Comparison of ENCODE assay signal across 8 cellular contexts in genomic region chr17:29590261-29590978, GRCh38. TPM values are rescaled to one million over a fixed set of nuclear protein-coding genes. Genes with fewer than 3 reads are reported as not detected.
DNase-seq lines count a peak whose midpoint lies in the region; ATAC-seq, FAIRE-seq and TF ChIP-seq lines count a peak whose summit lies in the region.

No MANE protein-coding gene starts in this region.

- no peaks in the 10 kb centered on the region for H4K20me1 ChIP-seq in H9 (ENCODE audit: control insufficient read depth, insufficient read depth, insufficient read length)
- H4K20me1 ChIP-seq in endothelial cell of umbilical vein (replicated peaks; ENCODE audit: control insufficient read depth, extremely low read depth, insufficient read depth, low read length), result no peaks in the 10 kb centered on the region

- H2BK12ac ChIP-seq in H9 (ENCODE audit: insufficient read length, low read depth, low read length), result no peak overlapping the region

- H4K91ac ChIP-seq in H9 (ENCODE audit: insufficient read length, low read depth, low read length), result no peak overlapping the region

- H2BK15ac ChIP-seq in H9 (ENCODE audit: low read depth, low read length), result no peak overlapping the region

- H3K27me3 ChIP-seq in A673 (replicated peaks; ENCODE audit: insufficient read depth, low read depth, low read length, poor library complexity) (no peaks in the 10 kb centered on the region), H9 (ENCODE audit: insufficient read depth, low read length) (no peaks in the 10 kb centered on the region), endothelial cell of umbilical vein (ENCODE audit: control insufficient read depth in 2 of 2, insufficient read depth in 2 of 2, low read length in 2 of 2) (no peaks in the 10 kb centered on the region)

- peak overlapping the region in 2 of 3 experiments; percentile 83 to 87; a peak in 3 of 7 replicates for H3K27ac Mint-ChIP-seq in H9
- peak overlapping the region; percentile 95 for H3K27ac Mint-ChIP-seq in neural crest cell (ENCODE audit: unreplicated experiment)

- H4K5ac ChIP-seq in H9 (ENCODE audit: insufficient read length, low read depth, low read length), result no peak overlapping the region

- TF ChIP-seq POLR2A in endothelial cell of umbilical vein (IDR thresholded peaks at IDR 0.05; ENCODE audit: low read depth, low read length) (no peak), GM18505 (IDR thresholded peaks at IDR 0.05; ENCODE audit: borderline replicate concordance, extremely low read depth, insufficient read depth, insufficient read length) (no peak)

- peak overlapping the region; percentile 97 for H3K4me3 ChIP-seq in A673 (ENCODE audit: low read depth, low read length, poor library complexity, severe bottlenecking)
- peak overlapping the region in 1 of 3 experiments; percentile 28 for H3K4me3 ChIP-seq in endothelial cell of umbilical vein (replicated peaks in 1 of 3; ENCODE audit: insufficient read depth in 1 of 3, low read depth in 1 of 3, low read length in 3 of 3)

- BruUV-seq in A673 (replicated peaks; lab: Mats Ljungman, UMichigan) (no TSS peak), endothelial cell of umbilical vein (replicated peaks; lab: Mats Ljungman, UMichigan) (no TSS peak)

- FAIRE-seq in endothelial cell of umbilical vein (lab: Jason Lieb, UNC), result no peak

- no peak overlapping the region for H2BK5ac ChIP-seq in H9 (ENCODE audit: insufficient read length, low read length)

- H3K56ac ChIP-seq in H9 (ENCODE audit: insufficient read length, low read depth, low read length), result no peak overlapping the region

- POLR2A ChIA-PET in A673 (lab: Charles Lee; ENCODE audit: low non-redundant PET), result no interaction called here
- POLR2A ChIA-PET in endothelial cell of umbilical vein (lab: Charles Lee), result interaction anchor here (0.7 kb wide), 1 partner anchor 33 kb away, joined by 3 read pairs; the partner anchor contains the start of gene CORO6

- H3K23ac ChIP-seq in H9 (ENCODE audit: insufficient read length, low read depth, low read length), result no peak overlapping the region

- H3K9me3 Mint-ChIP-seq in H9 (no peaks in the 10 kb centered on the region), neural crest cell (no peaks in the 10 kb centered on the region)

- intact Hi-C loops in A673 (cut with micrococcal nuclease; ENCODE audit: unreplicated experiment), result no loop called here
- intact Hi-C loops in endothelial cell of umbilical vein (cut with micrococcal nuclease), result loop anchor here (2.0 to 5.0 kb wide), 2 partner anchors 298 to 442 kb away; partner anchors contain the start of gene NUFIP2

- no peak overlapping the region for H4K8ac ChIP-seq in H9 (replicated peaks; ENCODE audit: insufficient read length, low read depth, low read length)

- peaks cover 68% of the 10 kb centered on the region for H3K4me1 ChIP-seq in A673 (ENCODE audit: insufficient read depth, low read length, poor library complexity, severe bottlenecking)
- peaks cover 9% of the 10 kb centered on the region; the same call in 1 of the 2 replicates for H3K4me1 ChIP-seq in H9 (ENCODE audit: insufficient read depth, low read length)
- peaks cover 70% of the 10 kb centered on the region for H3K4me1 ChIP-seq in endothelial cell of umbilical vein (ENCODE audit: control insufficient read depth, extremely low read depth, insufficient read depth, low read length)

- H3T11ph ChIP-seq in H9 (ENCODE audit: low read length), result no peak overlapping the region

- dilution Hi-C loops in endothelial cell of umbilical vein (cut with MboI; ENCODE audit: extremely low pct_ligation_motif_present, low sequenced_read_pairs), result no loop called here

- H3K18ac ChIP-seq in H9 (ENCODE audit: insufficient read length, low read depth, low read length), result no peak overlapping the region

- H3K36me3 ChIP-seq in A673 (ENCODE audit: insufficient read depth, low read length, poor library complexity, severe bottlenecking) (no peaks in the 10 kb centered on the region), endothelial cell of umbilical vein (ENCODE audit: control insufficient read depth in 2 of 2, extremely low read depth in 1 of 2, insufficient read depth in 2 of 2, low read length in 2 of 2) (no peaks in the 10 kb centered on the region)

- no CpG with 5 or more reads among the region's 28 CpGs for WGBS in H9 (ENCODE audit: extremely low coverage, insufficient read length, low lambda C conversion rate)

- no peaks in the 10 kb centered on the region for H3K9me1 ChIP-seq in endothelial cell of umbilical vein (replicated peaks; ENCODE audit: control insufficient read depth, extremely low read depth, insufficient read depth, low read length)

- H2BK120ac ChIP-seq in H9 (ENCODE audit: low read depth, low read length, poor library complexity, severe bottlenecking), result no peak overlapping the region

- H3K9ac ChIP-seq in H9 (ENCODE audit: extremely low read depth, insufficient read length, low read length) (no peak overlapping the region), endothelial cell of umbilical vein (replicated peaks; ENCODE audit: extremely low read depth, insufficient read depth, low read length) (no peak overlapping the region)

- no peak for ATAC-seq in GM18505 (IDR thresholded peaks at IDR 0.05; ENCODE audit: unreplicated experiment)
- ATAC-seq in HG03045 (IDR thresholded peaks at IDR 0.05; ENCODE audit: unreplicated experiment), result no peak

- no peak overlapping the region for H2BK20ac ChIP-seq in H9 (ENCODE audit: low read depth, low read length, poor library complexity, severe bottlenecking)

- H3K9me3 ChIP-seq in A673 (ENCODE audit: low read depth, low read length, poor library complexity, severe bottlenecking), result no peaks in the 10 kb centered on the region
- no peaks in the 10 kb centered on the region for H3K9me3 ChIP-seq in H9 (ENCODE audit: control insufficient read depth, low read depth, low read length)
- H3K9me3 ChIP-seq in endothelial cell of umbilical vein (replicated peaks; ENCODE audit: control insufficient read depth, insufficient read depth, low read length), result no peaks in the 10 kb centered on the region

- no peak for TF ChIP-seq CTCF in A673 (conservative IDR thresholded peaks at IDR 0.05; ENCODE audit: low read depth, low read length)
- no peak for TF ChIP-seq CTCF in H9 (conservative IDR thresholded peaks at IDR 0.05)
- TF ChIP-seq CTCF in endothelial cell of umbilical vein (IDR thresholded peaks at IDR 0.05; ENCODE audit: extremely low read depth in 1 of 2, insufficient read depth in 1 of 2, low read depth in 1 of 2, low read length in 2 of 2), result no peak
- no peak for TF ChIP-seq CTCF in neural crest cell (conservative IDR thresholded peaks at IDR 0.05)

- CTCF ChIA-PET in A673 (lab: Charles Lee) (interaction anchor here (0.6 to 2.6 kb wide), 3 partner anchors 27 to 442 kb away, joined by 6 to 16 read pairs (median 9); no protein-coding TSS in a partner anchor), endothelial cell of umbilical vein (lab: Charles Lee) (interaction anchor here (0.8 to 9.2 kb wide), 9 partner anchors 12 to 466 kb away, joined by 3 to 152 read pairs (median 23); partner anchors contain the start of genes SSH2 and TP53I13)

- H3K4me3 Mint-ChIP-seq in H9 (peak overlapping the region; percentile 81 to 90), neural crest cell (peak overlapping the region; percentile 94)

- peaks cover 4% of the 10 kb centered on the region for H3K79me1 ChIP-seq in H9 (ENCODE audit: insufficient read depth, low read depth, low read length, poor library complexity, severe bottlenecking)

- H3K4ac ChIP-seq in H9 (ENCODE audit: low read depth, low read length), result no peak overlapping the region

- H3K4me2 ChIP-seq in H9 (ENCODE audit: insufficient read depth, insufficient read length, low read length) (peak overlapping the region; percentile 69), endothelial cell of umbilical vein (ENCODE audit: insufficient read depth, low read length) (peak overlapping the region; percentile 54)

- H3K23me2 ChIP-seq in H9 (ENCODE audit: insufficient read length, low read depth, low read length, poor library complexity, severe bottlenecking), result peaks cover 37% of the 10 kb centered on the region

- H3K14ac ChIP-seq in H9 (ENCODE audit: insufficient read depth, low read length), result no peak overlapping the region

- no peak overlapping the region for H2AFZ ChIP-seq in H9 (ENCODE audit: low read length)
- H2AFZ ChIP-seq in endothelial cell of umbilical vein (ENCODE audit: low read depth, low read length), result peak overlapping the region; percentile 76

- H3K27me3 Mint-ChIP-seq in H9 (ENCODE audit: low read depth) (peaks cover 5% of the 10 kb centered on the region), neural crest cell (ENCODE audit: low read depth) (no peaks in the 10 kb centered on the region)

- H3K4me1 Mint-ChIP-seq in H9 (peaks cover 42 to 61% of the 10 kb centered on the region in 2 experiments), neural crest cell (peaks cover 56% of the 10 kb centered on the region)

- H3K27ac ChIP-seq in A673 (ENCODE audit: low read depth, low read length, poor library complexity, severe bottlenecking) (peak overlapping the region; percentile 83), H9 (ENCODE audit: insufficient read length, low read depth, low read length) (no peak overlapping the region), endothelial cell of umbilical vein (ENCODE audit: insufficient read depth, low read depth, low read length) (peak overlapping the region; percentile 37)

- peaks cover 20% of the 10 kb centered on the region; the same call in 1 of the 2 replicates for H3K79me2 ChIP-seq in H9 (ENCODE audit: insufficient read depth, low read length)
- H3K79me2 ChIP-seq in endothelial cell of umbilical vein (ENCODE audit: control insufficient read depth, insufficient read depth, low read length), result peaks cover 44% of the 10 kb centered on the region

- H2AK5ac ChIP-seq in H9 (ENCODE audit: insufficient read length, low read length), result no peak overlapping the region

- peaks cover 0 to 1% (median 0%) of the 10 kb centered on the region in 3 experiments; a peak in 1 of 7 replicates for H3K36me3 Mint-ChIP-seq in H9 (ENCODE audit: insufficient read depth in 1 of 3, low read depth in 3 of 3)
- H3K36me3 Mint-ChIP-seq in neural crest cell (ENCODE audit: low read depth), result no peaks in the 10 kb centered on the region

- DNase-seq in A673 (ENCODE audit: low spot score) (peak; percentile 87), H9 (no peak), SW480 (ENCODE audit: low spot score) (peak; percentile 82), endothelial cell of umbilical vein (ENCODE audit: low read depth, low spot score) (no peak), neural crest cell (ENCODE audit: low read depth, low spot score) (no peak), mesenteric fat pad (ENCODE audit: low spot score) (no peak)

RNA-seq across cellular contexts. Expression of gene GIT1, which starts 1.0 kb away (rescaled TPM):
- total RNA-seq in A673 (2021) (120 and 125 TPM in 2 replicates), H9 (2021) (47.0 and 47.4 TPM in 2 replicates), endothelial cell of umbilical vein (82.0 and 92.5 TPM in 2 replicates), neural crest cell (89.3 and 96.5 TPM in 2 replicates), mesenteric fat pad (47.7 TPM)
- polyA plus RNA-seq in endothelial cell of umbilical vein, result 75.5 and 97.5 TPM in 2 replicates
- 74.6 and 75.7 TPM in 2 replicates for polyA plus RNA-seq in endothelial cell of umbilical vein (2011; cell fraction: cytosol; rRNA removed)
- polyA plus RNA-seq in endothelial cell of umbilical vein (2011; cell fraction: nucleus; rRNA removed), result 118 and 146 TPM in 2 replicates
- 63.1 and 66.3 TPM in 2 replicates for polyA plus RNA-seq in endothelial cell of umbilical vein (2012)
- 63.9 and 96.6 TPM in 2 replicates for polyA minus RNA-seq in endothelial cell of umbilical vein
- 44.4 TPM for polyA minus RNA-seq in endothelial cell of umbilical vein (2011; cell fraction: cytosol; rRNA and poly(A)+ RNA removed)
- polyA minus RNA-seq in endothelial cell of umbilical vein (2011; cell fraction: nucleus; rRNA and poly(A)+ RNA removed), result 40.9 and 60.4 TPM in 2 replicates

RNA-seq across cellular contexts. Expression of gene ANKRD13B, which starts 2.5 kb away (rescaled TPM):
- total RNA-seq in A673 (2021), result 81.5 and 98.7 TPM in 2 replicates
- total RNA-seq in H9 (2021), result 21.6 and 24.2 TPM in 2 replicates
- 21.1 and 22.8 TPM in 2 replicates for total RNA-seq in endothelial cell of umbilical vein
- 23.2 and 26.7 TPM in 2 replicates for polyA plus RNA-seq in endothelial cell of umbilical vein
- polyA plus RNA-seq in endothelial cell of umbilical vein (2011; cell fraction: cytosol; rRNA removed), result 10.5 and 15.8 TPM in 2 replicates
- 92.5 and 94.8 TPM in 2 replicates for polyA plus RNA-seq in endothelial cell of umbilical vein (2011; cell fraction: nucleus; rRNA removed)
- polyA plus RNA-seq in endothelial cell of umbilical vein (2012), result 25.3 and 34.7 TPM in 2 replicates
- 15.5 and 20.3 TPM in 2 replicates for polyA minus RNA-seq in endothelial cell of umbilical vein
- polyA minus RNA-seq in endothelial cell of umbilical vein (2011; cell fraction: cytosol; rRNA and poly(A)+ RNA removed), result 21.3 TPM
- polyA minus RNA-seq in endothelial cell of umbilical vein (2011; cell fraction: nucleus; rRNA and poly(A)+ RNA removed), result 17.8 and 28.5 TPM in 2 replicates
- total RNA-seq in neural crest cell, result 65.0 and 70.0 TPM in 2 replicates
- 11.5 TPM for total RNA-seq in mesenteric fat pad

RNA-seq across cellular contexts. Expression of gene TP53I13, which starts 21.9 kb away (rescaled TPM):
- total RNA-seq in A673 (2021) (34.6 and 41.4 TPM in 2 replicates), H9 (2021) (27.1 and 28.1 TPM in 2 replicates), endothelial cell of umbilical vein (33.8 and 41.1 TPM in 2 replicates), neural crest cell (34.3 and 35.0 TPM in 2 replicates), mesenteric fat pad (75.2 TPM)
- 42.7 and 72.3 TPM in 2 replicates for polyA plus RNA-seq in endothelial cell of umbilical vein
- 19.3 and 35.8 TPM in 2 replicates for polyA plus RNA-seq in endothelial cell of umbilical vein (2011; cell fraction: cytosol; rRNA removed)
- polyA plus RNA-seq in endothelial cell of umbilical vein (2011; cell fraction: nucleus; rRNA removed), result 93.1 and 99.6 TPM in 2 replicates
- polyA plus RNA-seq in endothelial cell of umbilical vein (2012), result 22.6 and 36.1 TPM in 2 replicates
- 12.9 and 23.4 TPM in 2 replicates for polyA minus RNA-seq in endothelial cell of umbilical vein
- polyA minus RNA-seq in endothelial cell of umbilical vein (2011; cell fraction: cytosol; rRNA and poly(A)+ RNA removed), result 18.9 TPM
- 7.2 and 21.1 TPM in 2 replicates for polyA minus RNA-seq in endothelial cell of umbilical vein (2011; cell fraction: nucleus; rRNA and poly(A)+ RNA removed)

RNA-seq across cellular contexts. Expression of gene ABHD15, which starts 23.6 kb away (rescaled TPM):
- 5.4 and 8.0 TPM in 2 replicates for total RNA-seq in A673 (2021)
- 1.7 and 2.5 TPM in 2 replicates for total RNA-seq in H9 (2021)
- 5.6 and 5.9 TPM in 2 replicates for total RNA-seq in endothelial cell of umbilical vein
- 3.8 and 4.7 TPM in 2 replicates for polyA plus RNA-seq in endothelial cell of umbilical vein
- polyA plus RNA-seq in endothelial cell of umbilical vein (2011; cell fraction: cytosol; rRNA removed), result 3.7 and 4.2 TPM in 2 replicates
- 3.1 and 3.4 TPM in 2 replicates for polyA plus RNA-seq in endothelial cell of umbilical vein (2011; cell fraction: nucleus; rRNA removed)
- polyA plus RNA-seq in endothelial cell of umbilical vein (2012), result 6.1 TPM in 2 replicates
- 5.5 and 8.6 TPM in 2 replicates for polyA minus RNA-seq in endothelial cell of umbilical vein
- polyA minus RNA-seq in endothelial cell of umbilical vein (2011; cell fraction: cytosol; rRNA and poly(A)+ RNA removed), result 7.7 TPM
- polyA minus RNA-seq in endothelial cell of umbilical vein (2011; cell fraction: nucleus; rRNA and poly(A)+ RNA removed), result 1.8 and 2.7 TPM in 2 replicates
- total RNA-seq in neural crest cell, result 3.7 and 4.2 TPM in 2 replicates
- total RNA-seq in mesenteric fat pad, result 38.3 TPM

RNA-seq across cellular contexts. Expression of gene CORO6, which starts 32.3 kb away (rescaled TPM):
- 19.7 and 28.9 TPM in 2 replicates for total RNA-seq in A673 (2021)
- total RNA-seq in H9 (2021), result 2.3 and 2.6 TPM in 2 replicates
- 7.8 and 10.7 TPM in 2 replicates for total RNA-seq in endothelial cell of umbilical vein
- polyA plus RNA-seq in endothelial cell of umbilical vein, result 14.7 and 22.0 TPM in 2 replicates
- polyA plus RNA-seq in endothelial cell of umbilical vein (2011; cell fraction: cytosol; rRNA removed), result 1.5 and 3.2 TPM in 2 replicates
- polyA plus RNA-seq in endothelial cell of umbilical vein (2011; cell fraction: nucleus; rRNA removed), result 151 and 191 TPM in 2 replicates
- polyA plus RNA-seq in endothelial cell of umbilical vein (2012), result 4.1 and 8.8 TPM in 2 replicates
- 11.2 and 17.2 TPM in 2 replicates for polyA minus RNA-seq in endothelial cell of umbilical vein
- polyA minus RNA-seq in endothelial cell of umbilical vein (2011; cell fraction: cytosol; rRNA and poly(A)+ RNA removed), result 0.82 TPM
- 14.9 and 17.6 TPM in 2 replicates for polyA minus RNA-seq in endothelial cell of umbilical vein (2011; cell fraction: nucleus; rRNA and poly(A)+ RNA removed)
- 2.7 and 3.1 TPM in 2 replicates for total RNA-seq in neural crest cell
- total RNA-seq in mesenteric fat pad, result 7.1 TPM

Comparison
In these comparisons a context has a peak if more than half of its experiments do, and no peak if none do; other contexts are left out.
1. DNase-seq: peak in A673 (single experiment) and SW480 (single experiment); none in H9 (single experiment), endothelial cell of umbilical vein (single experiment), neural crest cell (single experiment) and mesenteric fat pad (single experiment).